In the genomic region with DNA sequence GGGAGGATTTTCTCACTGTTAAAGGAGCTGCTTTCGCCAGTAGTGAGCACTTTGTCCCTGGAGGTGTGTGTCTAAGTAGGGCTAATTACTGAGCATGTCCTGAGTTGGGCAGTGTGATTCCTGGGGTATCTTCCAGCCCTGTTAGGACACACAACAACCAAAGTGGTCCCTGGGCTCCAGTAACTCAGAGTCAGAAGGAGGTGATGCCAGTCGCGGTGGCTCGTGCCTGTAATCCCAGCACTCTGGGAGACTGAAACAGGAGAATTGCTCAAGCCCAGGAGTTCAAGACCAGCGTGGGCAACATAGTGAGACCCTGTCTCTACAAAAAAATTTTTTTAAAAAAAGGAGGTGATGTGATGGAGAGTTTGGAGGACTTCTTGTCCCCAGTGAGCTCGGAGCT, we compare ENCODE assay signal across 24 cellular contexts. TPM values are rescaled to one million over a fixed set of nuclear protein-coding genes. Genes with fewer than 3 reads are reported as not detected.
"Had no signal": no experiment of that assay in that cellular context is flagged by ENCODE, and none has a peak within 500 bp of the region (broad histone marks: within the 10 kb centered on the region; RNA-seq: fewer than 3 reads in every experiment).

No MANE protein-coding gene starts in this region.

- H3K27ac Mint-ChIP-seq: brain, progenitor cell of endocrine pancreas, type B pancreatic cell had no signal

- H3K9me3 ChIP-seq: colonic mucosa, gastrocnemius medialis, heart left ventricle, right atrium auricular region, testis had no signal

- H3K9me3 Mint-ChIP-seq: brain, type B pancreatic cell had no signal

- H3K27me3 Mint-ChIP-seq: brain, progenitor cell of endocrine pancreas, type B pancreatic cell had no signal

- H3K4me3 ChIP-seq: colonic mucosa, gastrocnemius medialis, heart left ventricle, right atrium auricular region, testis had no signal

- H3K27me3 ChIP-seq: colonic mucosa, gastrocnemius medialis, heart left ventricle, right atrium auricular region, testis had no signal

- H3K4me1 ChIP-seq: colonic mucosa, gastrocnemius medialis had no signal

- DNase-seq: activated CD4-positive, alpha-beta T cell treated with anti-CD3 and anti-CD28 coated beads for 48 hours; activated CD4-positive, CD25-positive, alpha-beta regulatory T cell; activated gamma-delta T cell treated with Interleukin-2 at 50 U/mL for 16 hours; activated T-cell treated with anti-CD3 and anti-CD28 coated beads, Interleukin-2, amount 50 U/mL, for 1 hour; anterior cingulate cortex; caudate nucleus; colonic mucosa; gastrocnemius medialis; heart left ventricle; kidney; midbrain; stimulated activated CD4-positive, alpha-beta T cell treated with anti-CD3 and anti-CD28 coated beads, Interleukin-2, amount 100 ng/mL, for 24 hours; T-helper 1 cell; T1000; testis had no signal

- H3K27ac ChIP-seq: colonic mucosa, gastrocnemius medialis, heart left ventricle, right atrium auricular region, testis had no signal

- H3K4me3 Mint-ChIP-seq: brain, type B pancreatic cell had no signal

- ATAC-seq: gastrocnemius medialis, heart left ventricle, left lobe of liver, SK-N-SH treated with all-trans-retinoic acid at 6 μM for 48 hours had no signal

RNA-seq across cellular contexts. Expression of gene GOLGA6A, which starts 50.3 kb away (rescaled TPM):
- total RNA-seq: colonic mucosa, heart left ventricle, lung microvascular endothelial cell, myocyte, omental fat pad, right atrium auricular region had no signal
- polyA plus RNA-seq: heart left ventricle had no signal
